9 cellular contexts compared by ENCODE assay signal in genomic region chr7:42378149-42378548, GRCh38.
"Had no signal": no experiment of that assay in that cellular context is flagged by ENCODE, and none has a peak within 500 bp of the region (broad histone marks: within the 10 kb centered on the region; RNA-seq: fewer than 3 reads in every experiment).

No MANE protein-coding gene starts in this region.

- H2AFZ ChIP-seq: GM23248 had no signal

- H3K4me3 Mint-ChIP-seq: HFFc6, IgD-negative memory B cell had no signal

- ATAC-seq: HCT116 had no signal

- H3K36me3 ChIP-seq: HAP-1 had no signal

- H3K4me1 ChIP-seq: HAP-1 had no signal

- H3K27ac Mint-ChIP-seq: HFFc6, IgD-negative memory B cell had no signal

- H3K4me1 Mint-ChIP-seq: IgD-negative memory B cell had no signal

- H3K4me3 ChIP-seq: GM23248, HAP-1 had no signal

- H3K9ac ChIP-seq: GM23248 had no signal

- H3K36me3 Mint-ChIP-seq: IgD-negative memory B cell had no signal

- H3K27ac ChIP-seq: GM23248, HL-60 had no signal

- DNase-seq: GM23248, GOT3, H7, HFFc6, KBM-7 had no signal

- H3K9me3 ChIP-seq: HAP-1 had no signal
